Comparison of ENCODE assay signal across 8 cellular contexts in genomic region chr7:158828343-158829020, GRCh38. TPM values are rescaled to one million over a fixed set of nuclear protein-coding genes. Genes with fewer than 3 reads are reported as not detected.
DNase-seq lines count a peak whose midpoint lies in the region; ATAC-seq and TF ChIP-seq lines count a peak whose summit lies in the region.

No MANE protein-coding gene starts in this region.

- H3K27me3 Mint-ChIP-seq in memory B cell = no peaks in the 10 kb centered on the region

- peak; percentile 0 for ATAC-seq in GM21515 (IDR thresholded peaks at IDR 0.05; ENCODE audit: unreplicated experiment)
- ATAC-seq in SK-N-SH treated with all-trans-retinoic acid at 6 μM for 48 hours = peak; percentile 41
- ATAC-seq in memory B cell (ENCODE audit: low read depth) = no peak
- no peak for ATAC-seq in GM19463 (IDR thresholded peaks at IDR 0.05; ENCODE audit: unreplicated experiment)

- peak overlapping the region; percentile 90 for H3K4me3 Mint-ChIP-seq in memory B cell

- DNase-seq in AG20443 (ENCODE audit: low spot score) = peak; percentile 40
- DNase-seq in effector CD8-positive, alpha-beta T cell (lab: John Stamatoyannopoulos, UW) = peak; percentile 38
- DNase-seq in memory B cell (ENCODE audit: low spot score in 2 of 2) = peak; percentile 22 to 51
- peak; percentile 62 for DNase-seq in transverse colon
- no peak for DNase-seq in NCI-H128 (lab: John Stamatoyannopoulos, UW; ENCODE audit: unreplicated experiment)

- no peaks in the 10 kb centered on the region for H3K27me3 ChIP-seq in transverse colon

- H3K9me3 Mint-ChIP-seq in memory B cell = no peaks in the 10 kb centered on the region

- WGBS in transverse colon (ENCODE audit: low coverage in 1 of 2), 2 donors = 2 to 4% methylated on average over 9 to 64 of the region's 74 CpGs

- intact Hi-C loops in transverse colon (cut with DNase I; ENCODE audit: low total_unique reads) = no loop called here

- TF ChIP-seq EP300 in transverse colon (IDR thresholded peaks at IDR 0.05; ENCODE audit: low read depth) = no peak

- no peaks in the 10 kb centered on the region for H3K9me3 ChIP-seq in transverse colon

- no peaks in the 10 kb centered on the region for H3K36me3 ChIP-seq in transverse colon

- peak overlapping the region; percentile 98 to 100 (median 100) for H3K27ac ChIP-seq in transverse colon

- peak overlapping the region; percentile 69 to 98 (median 88) for H3K4me3 ChIP-seq in transverse colon

- TF ChIP-seq CTCF in transverse colon (IDR thresholded peaks at IDR 0.05) = no peak

- peaks cover 5 to 51% (median 18%) of the 10 kb centered on the region in 4 donors for H3K4me1 ChIP-seq in transverse colon

- no peak for TF ChIP-seq POLR2A in transverse colon (IDR thresholded peaks at IDR 0.05)

- peaks cover 23% of the 10 kb centered on the region for H3K4me1 Mint-ChIP-seq in memory B cell

- H3K27ac Mint-ChIP-seq in memory B cell = peak overlapping the region; percentile 95

- in situ Hi-C loops in transverse colon (cut with MboI; ENCODE audit: low pct_ligation_motif_present in 1 of 4, low pct_unique_long_range_greater_than_20kb in 1 of 4, low sequenced_read_pairs in 3 of 4) = no loop called here

- H3K36me3 Mint-ChIP-seq in memory B cell = peaks cover 2% of the 10 kb centered on the region

TF ChIP-seq in SK-N-SH treated with all-trans-retinoic acid at 6 μM for 48 hours, 23 proteins besides CTCF, POLR2A, EP300 and RAD21:
- TF ChIP-seq OSR1 (CRISPR knock-in tag; IDR thresholded peaks at IDR 0.05) (no peak), RARB (CRISPR knock-in tag; IDR thresholded peaks at IDR 0.05) (no peak), TSHZ2 (CRISPR knock-in tag; IDR thresholded peaks at IDR 0.05) (no peak), ZFP3 (CRISPR knock-in tag; IDR thresholded peaks at IDR 0.05) (no peak), ARNTL (CRISPR knock-in tag; IDR thresholded peaks at IDR 0.05; ENCODE audit: borderline replicate concordance, low read depth) (no peak), CSDC2 (CRISPR knock-in tag; IDR thresholded peaks at IDR 0.05) (no peak), GLIS3 (CRISPR knock-in tag; IDR thresholded peaks at IDR 0.05) (no peak), CSRNP3 (CRISPR knock-in tag; IDR thresholded peaks at IDR 0.05) (no peak), PPARA (CRISPR knock-in tag; IDR thresholded peaks at IDR 0.05; ENCODE audit: borderline replicate concordance) (no peak), ZNF8 (CRISPR knock-in tag; IDR thresholded peaks at IDR 0.05) (no peak), SNAI2 (CRISPR knock-in tag; IDR thresholded peaks at IDR 0.05) (no peak), ESRRG (CRISPR knock-in tag; IDR thresholded peaks at IDR 0.05) (no peak), CREB5 (CRISPR knock-in tag; IDR thresholded peaks at IDR 0.05; ENCODE audit: low read depth) (no peak), TCF4 (CRISPR knock-in tag; IDR thresholded peaks at IDR 0.05; ENCODE audit: borderline replicate concordance) (no peak)

RNA-seq across cellular contexts. Expression of gene ESYT2, which starts 0.8 kb away (rescaled TPM):
- 100 to 1,000 TPM in 1 of 4 donors, 10 to 100 TPM in 3; 78.6 to 113 (median 87.3) TPM for total RNA-seq in transverse colon

RNA-seq across cellular contexts. Expression of gene DYNC2I1, which starts 27.9 kb away (rescaled TPM):
- total RNA-seq in transverse colon = 100 to 1,000 TPM in 1 of 4 donors, 10 to 100 TPM in 3; 24.3 to 105 (median 51.5) TPM

Comparison
In these comparisons a context has a peak if more than half of its experiments do, and no peak if none do; other contexts are left out.
1. ATAC-seq: peak in GM21515 (single experiment) and SK-N-SH treated with all-trans-retinoic acid at 6 μM for 48 hours (single experiment); none in memory B cell (single experiment) and GM19463 (single experiment).